In genomic region chr11:65654375-65655349, GRCh38 we compare ENCODE assay signal across 1 cellular context.
A peak's percentile ranks its signal among the peaks of the same experiment; 100 is the strongest.
TF ChIP-seq lines count a peak whose summit lies in the region.

No MANE protein-coding gene starts in this region.

TF ChIP-seq in HepG2, 621 proteins besides CTCF, POLR2A, EP300 and RAD21:
- peak; percentile 77 for TF ChIP-seq AGO2 (optimal IDR thresholded peaks at IDR 0.05; ENCODE audit: low read depth, low read length)
- no peak for TF ChIP-seq ZNF614 (CRISPR knock-in tag; IDR thresholded peaks at IDR 0.05; ENCODE audit: borderline replicate concordance)
- peak; percentile 52 for TF ChIP-seq ZFP36 (IDR thresholded peaks at IDR 0.05; ENCODE audit: borderline replicate concordance, low read depth, low read length, partially characterized antibody)
- TF ChIP-seq RBFOX2 (IDR thresholded peaks at IDR 0.05; ENCODE audit: low read depth, low read length) = 0 out of 2 replicates have a peak, but pooled peaks have one; percentile 43
- TF ChIP-seq ATF4 (CRISPR knock-in tag; IDR thresholded peaks at IDR 0.05) = no peak
- no peak for TF ChIP-seq ARHGAP35 (CRISPR knock-in tag; IDR thresholded peaks at IDR 0.05; ENCODE audit: borderline replicate concordance)
- no peak for TF ChIP-seq TBP (CRISPR knock-in tag; IDR thresholded peaks at IDR 0.05)
- TF ChIP-seq ZNF800 (CRISPR knock-in tag; IDR thresholded peaks at IDR 0.05) = no peak
- TF ChIP-seq PHF5A (CRISPR knock-in tag; IDR thresholded peaks at IDR 0.05; ENCODE audit: low read depth, unreplicated experiment) = no peak
- TF ChIP-seq CHD2 (IDR thresholded peaks at IDR 0.05; ENCODE audit: low read depth, low read length) = no peak
